In genomic region chr22:46875089-46875488, GRCh38 we compare ENCODE assay signal across 10 cellular contexts.
"Had no signal": no experiment of that assay in that cellular context is flagged by ENCODE, and none has a peak within 500 bp of the region (broad histone marks: within the 10 kb centered on the region; RNA-seq: fewer than 3 reads in every experiment).

No MANE protein-coding gene starts in this region.

- H3K9ac ChIP-seq: GM23248 had no signal

- DNase-seq: GM23248, GOT3, H7, HFFc6, KG1 had no signal

- H3K27ac Mint-ChIP-seq: HFFc6 had no signal

- ATAC-seq: HCT116, HepG2, K562 had no signal

- H3K4me3 ChIP-seq: GM23248, HAP-1, K562 had no signal

- H2AFZ ChIP-seq: GM23248 had no signal

- H3K27ac ChIP-seq: GM23248, HL-60 had no signal

- H3K4me1 ChIP-seq: HAP-1 had no signal

- H3K4me3 Mint-ChIP-seq: HFFc6 had no signal

- H3K36me3 ChIP-seq: HAP-1 had no signal

- H3K9me3 ChIP-seq: HAP-1 had no signal
